8 cellular contexts compared by ENCODE assay signal in the genomic region with DNA sequence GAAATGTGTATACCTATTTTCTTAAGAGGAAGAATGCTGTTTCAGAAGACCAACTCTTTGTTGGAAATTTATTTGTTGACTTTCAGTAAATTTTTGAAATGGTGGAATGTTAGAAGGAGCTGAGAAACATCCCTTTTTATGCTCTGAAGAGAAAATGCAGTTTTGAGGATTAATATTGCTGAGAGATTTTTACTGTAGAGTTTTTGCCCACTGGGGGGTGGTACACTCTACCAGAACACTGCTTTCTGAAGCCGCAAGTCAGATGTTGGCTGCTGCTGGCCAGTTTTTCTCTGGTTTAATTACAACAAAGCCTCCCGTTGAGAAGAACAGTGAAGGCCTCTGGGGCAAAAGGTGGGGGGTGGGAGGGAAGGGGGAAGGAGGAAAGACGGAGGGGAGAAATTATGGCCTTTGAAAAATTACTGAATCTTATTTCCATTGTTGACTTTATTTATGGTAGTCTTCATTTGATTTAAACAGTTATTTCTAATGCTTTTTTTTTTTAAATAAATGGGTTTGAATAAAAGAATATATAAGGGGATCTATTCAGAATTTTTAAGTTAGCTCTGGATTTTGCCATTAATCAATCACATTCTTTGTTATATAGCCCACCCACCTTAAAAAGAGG. TPM values are rescaled to one million over a fixed set of nuclear protein-coding genes. Genes with fewer than 3 reads are reported as not detected.
DNase-seq lines count a peak whose midpoint lies in the region; ATAC-seq and TF ChIP-seq lines count a peak whose summit lies in the region.

No MANE protein-coding gene starts in this region.

- peak; percentile 45 for DNase-seq in A172 (ENCODE audit: low spot score)
- DNase-seq in HFF-Myc (ENCODE audit: extremely low read depth, low read depth): peak; percentile 22
- DNase-seq in RKO (ENCODE audit: low spot score): peak; percentile 42
- DNase-seq in foreskin fibroblast: peak; percentile 54 to 81
- peak; percentile 62 for DNase-seq in retina
- no peak for DNase-seq in activated CD4-positive, alpha-beta T cell treated with anti-CD3 and anti-CD28 coated beads for 4 hours
- no peak for DNase-seq in posterior vena cava (ENCODE audit: low spot score)

- TF ChIP-seq CTCF in HFF-Myc (IDR thresholded peaks at IDR 0.05; ENCODE audit: low read depth, low read length, missing control alignments): peak; percentile 44
- TF ChIP-seq CTCF in foreskin fibroblast (IDR thresholded peaks at IDR 0.05; ENCODE audit: low read depth, low read length): peak; percentile 52

- intact Hi-C loops in posterior vena cava (cut with DNase I): no loop called here

- ATAC-seq in HG03045 (IDR thresholded peaks at IDR 0.05; ENCODE audit: unreplicated experiment): no peak

- H3K4me3 ChIP-seq in HFF-Myc (replicated peaks; ENCODE audit: low read depth, low read length) (peak overlapping the region; percentile 42; the same call in 1 of the 2 replicates), foreskin fibroblast (ENCODE audit: low read depth in 1 of 2, low read length in 2 of 2) (peak overlapping the region in 1 of 2 donors; percentile 87)

RNA-seq across cellular contexts. Expression of a gene that starts 3.0 kb away (rescaled TPM):
- total RNA-seq in A172 (2014; rRNA removed; shearing (Covaris generic)): 4.0 and 8.9 TPM in 2 replicates
- 1 to 10 TPM in 1 of 2 donors, under 1 TPM in 1; 0.65 to 1.3 TPM for total RNA-seq in posterior vena cava

Comparison
In these comparisons a context has a peak if more than half of its experiments do, and no peak if none do; other contexts are left out.
1. DNase-seq: peak in A172 (single experiment), HFF-Myc (single experiment), RKO (single experiment), foreskin fibroblast (2 of 2) and retina (single experiment); none in activated CD4-positive, alpha-beta T cell treated with anti-CD3 and anti-CD28 coated beads for 4 hours (0 of 2) and posterior vena cava (single experiment).